In the genomic region with DNA sequence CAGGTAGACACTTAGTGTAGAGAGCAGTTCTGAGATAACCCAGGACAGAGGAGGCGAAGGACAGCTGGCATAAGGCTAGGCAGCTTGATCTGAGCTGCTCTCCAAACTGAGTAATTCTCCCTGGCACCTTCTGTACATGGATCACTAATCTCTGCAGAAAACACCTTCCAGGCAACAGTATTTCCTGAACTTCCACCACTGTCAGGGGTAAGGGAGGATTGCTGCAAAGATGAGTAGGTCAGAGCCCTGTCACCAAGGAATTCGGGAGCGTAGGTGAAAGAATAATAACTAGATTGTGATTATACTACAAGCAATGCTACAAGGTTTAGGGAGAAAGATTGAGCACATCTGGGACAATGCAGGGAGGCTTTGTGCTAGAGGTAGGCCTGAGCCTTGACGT, we compare ENCODE assay signal across 12 cellular contexts. TPM values are rescaled to one million over a fixed set of nuclear protein-coding genes. Genes with fewer than 3 reads are reported as not detected.
DNase-seq lines count a peak whose midpoint lies in the region; ATAC-seq and TF ChIP-seq lines count a peak whose summit lies in the region.
"Had no signal": no experiment of that assay in that cellular context is flagged by ENCODE, and none has a peak within 500 bp of the region (broad histone marks: within the 10 kb centered on the region; RNA-seq: fewer than 3 reads in every experiment).

No MANE protein-coding gene starts in this region.

- peaks cover 22% of the 10 kb centered on the region for H3K4me1 Mint-ChIP-seq in stimulated activated naive CD8-positive, alpha-beta T cell treated with anti-CD3 and anti-CD28 coated beads, Interleukin-15, amount 100 ng/mL, for 72 hours

- no peaks in the 10 kb centered on the region for H3K9me3 ChIP-seq in BLaER1 treated with 17β-estradiol and CSF1 and Interleukin-3, amounts not matched to agents 10 nM and 100 nM (replicated peaks in 1 of 11)
- no peaks in the 10 kb centered on the region for H3K9me3 ChIP-seq in OCI-LY1 (ENCODE audit: low read length)
- no peaks in the 10 kb centered on the region for H3K9me3 ChIP-seq in ovary

- no peak overlapping the region for H3K4me3 Mint-ChIP-seq in stimulated activated naive CD8-positive, alpha-beta T cell treated with anti-CD3 and anti-CD28 coated beads, Interleukin-15, amount 100 ng/mL, for 72 hours
- H3K4me3 Mint-ChIP-seq: activated T-helper 1 cell treated with anti-CD3 and anti-CD28 coated beads, Interleukin-12 subunit alpha, Interleukin-12 subunit beta, Interleukin-2, Interleukin-4 antibody, amounts not matched to agents 30 ng/mL and 10 ng/mL and 1 ng/mL, durations not matched to agents 14 hours and 24 hours and 36 hours; immature natural killer cell had no signal

- H3K36me3 Mint-ChIP-seq in activated naive CD4-positive, alpha-beta T cell treated with anti-CD3 and anti-CD28 coated beads, Interleukin-2, amount 50 U/mL, for 72 hours = peaks cover 6 to 7% of the 10 kb centered on the region in 2 donors

- peak overlapping the region; percentile 91 to 100 (median 96) for H3K4me2 ChIP-seq in BLaER1 treated with 17β-estradiol and CSF1 and Interleukin-3, amounts not matched to agents 10 nM and 100 nM
- H3K4me2 ChIP-seq in OCI-LY1 (ENCODE audit: low read length) = peak overlapping the region; percentile 86; the same call in 1 of the 2 replicates

- H3K4me3 ChIP-seq in BLaER1 treated with 17β-estradiol and CSF1 and Interleukin-3, amounts not matched to agents 10 nM and 100 nM = peak overlapping the region; percentile 83 to 98 (median 95); a peak in 18 of 20 replicates
- H3K4me3 ChIP-seq in OCI-LY1 (ENCODE audit: low read depth, low read length, poor library complexity, severe bottlenecking) = peak overlapping the region; percentile 87
- peak overlapping the region; percentile 84 for H3K4me3 ChIP-seq in epithelial cell of proximal tubule (ENCODE audit: low read depth, low read length)
- H3K4me3 ChIP-seq in ovary = peak overlapping the region; percentile 91

- no peaks in the 10 kb centered on the region for H3F3A ChIP-seq in OCI-LY1 (ENCODE audit: insufficient read depth, low read length)

- DNase-seq in epithelial cell of proximal tubule (ENCODE audit: low read depth) (no peak), ovary (no peak), NCI-H82 (lab: John Stamatoyannopoulos, UW) (no peak), SKM-1 treated with dmso at 0.1 percent for 144 hours (lab: John Stamatoyannopoulos, UW; ENCODE audit: unreplicated experiment) (no peak)
- DNase-seq in stimulated activated naive CD8-positive, alpha-beta T cell treated with anti-CD3 and anti-CD28 coated beads, Interleukin-15, amount 100 ng/mL, for 72 hours = no peak
- no peak for DNase-seq in activated naive CD4-positive, alpha-beta T cell treated with anti-CD3 and anti-CD28 coated beads, Interleukin-2, amount 50 U/mL, for 72 hours (ENCODE audit: low spot score in 2 of 2)
- DNase-seq: NCI-H1092 had no signal

- no peak for TF ChIP-seq EP300 in ovary (IDR thresholded peaks at IDR 0.05)

- no peaks in the 10 kb centered on the region for H3K9me2 ChIP-seq in OCI-LY1 (ENCODE audit: low read depth, low read length)

- H3K36me3 ChIP-seq in BLaER1 treated with 17β-estradiol and CSF1 and Interleukin-3, amounts not matched to agents 10 nM and 100 nM = peaks cover 12 to 56% (median 47%) of the 10 kb centered on the region in 11 experiments; a peak in 21 of 22 replicates
- peaks cover 25% of the 10 kb centered on the region; the same call in 1 of the 2 replicates for H3K36me3 ChIP-seq in OCI-LY1 (ENCODE audit: insufficient read depth, low read length)
- no peaks in the 10 kb centered on the region for H3K36me3 ChIP-seq in ovary

- intact Hi-C loops in ovary (cut with DNase I) = no loop called here

- no peak for ATAC-seq in stimulated activated naive CD8-positive, alpha-beta T cell treated with anti-CD3 and anti-CD28 coated beads, Interleukin-15, amount 100 ng/mL, for 72 hours
- no peak for ATAC-seq in activated naive CD4-positive, alpha-beta T cell treated with anti-CD3 and anti-CD28 coated beads, Interleukin-2, amount 50 U/mL, for 72 hours

- H3K27me3 ChIP-seq in BLaER1 treated with 17β-estradiol and CSF1 and Interleukin-3, amounts not matched to agents 10 nM and 100 nM = no peaks in the 10 kb centered on the region
- H3K27me3 ChIP-seq in OCI-LY1 (ENCODE audit: insufficient read depth, low read length) = no peaks in the 10 kb centered on the region
- no peaks in the 10 kb centered on the region for H3K27me3 ChIP-seq in ovary

- H4K20me1 ChIP-seq in BLaER1 treated with 17β-estradiol and CSF1 and Interleukin-3, amounts not matched to agents 10 nM and 100 nM = peaks cover 18 to 67% (median 60%) of the 10 kb centered on the region in 11 experiments; a peak in 20 of 22 replicates
- no peaks in the 10 kb centered on the region for H4K20me1 ChIP-seq in OCI-LY1 (ENCODE audit: insufficient read depth, low read length)

- no peaks in the 10 kb centered on the region for H3K9me3 Mint-ChIP-seq in stimulated activated naive CD8-positive, alpha-beta T cell treated with anti-CD3 and anti-CD28 coated beads, Interleukin-15, amount 100 ng/mL, for 72 hours
- H3K9me3 Mint-ChIP-seq in activated naive CD4-positive, alpha-beta T cell treated with anti-CD3 and anti-CD28 coated beads, Interleukin-2, amount 50 U/mL, for 72 hours = no peaks in the 10 kb centered on the region
- H3K9me3 Mint-ChIP-seq: activated T-helper 1 cell treated with anti-CD3 and anti-CD28 coated beads, Interleukin-12 subunit alpha, Interleukin-12 subunit beta, Interleukin-2, Interleukin-4 antibody, amounts not matched to agents 30 ng/mL and 10 ng/mL and 1 ng/mL, durations not matched to agents 14 hours and 24 hours and 36 hours; immature natural killer cell had no signal

- H3K27me3 Mint-ChIP-seq in stimulated activated naive CD8-positive, alpha-beta T cell treated with anti-CD3 and anti-CD28 coated beads, Interleukin-15, amount 100 ng/mL, for 72 hours = no peaks in the 10 kb centered on the region

- no peak overlapping the region for H2AFZ ChIP-seq in OCI-LY1 (ENCODE audit: low read length)

- H3K27ac ChIP-seq in BLaER1 treated with 17β-estradiol and CSF1 and Interleukin-3, amounts not matched to agents 10 nM and 100 nM = peak overlapping the region in 9 of 11 experiments; percentile 71 to 91 (median 87); a peak in 14 of 22 replicates
- H3K27ac ChIP-seq in OCI-LY1 (ENCODE audit: low read depth, low read length, poor library complexity, severe bottlenecking) = no peak overlapping the region
- no peak overlapping the region for H3K27ac ChIP-seq in ovary

- TF ChIP-seq POLR2A in ovary (IDR thresholded peaks at IDR 0.05) = no peak

- H3K27ac Mint-ChIP-seq in stimulated activated naive CD8-positive, alpha-beta T cell treated with anti-CD3 and anti-CD28 coated beads, Interleukin-15, amount 100 ng/mL, for 72 hours = no peak overlapping the region
- H3K27ac Mint-ChIP-seq in activated naive CD4-positive, alpha-beta T cell treated with anti-CD3 and anti-CD28 coated beads, Interleukin-2, amount 50 U/mL, for 72 hours = no peak overlapping the region
- H3K27ac Mint-ChIP-seq: activated T-helper 1 cell treated with anti-CD3 and anti-CD28 coated beads, Interleukin-12 subunit alpha, Interleukin-12 subunit beta, Interleukin-2, Interleukin-4 antibody, amounts not matched to agents 30 ng/mL and 10 ng/mL and 1 ng/mL, durations not matched to agents 14 hours and 24 hours and 36 hours; immature natural killer cell had no signal

- peaks cover 28% of the 10 kb centered on the region for H3K79me2 ChIP-seq in OCI-LY1 (ENCODE audit: insufficient read depth, low read length)

- 82 to 86% (median 83%) methylated on average over 4 of the region's 4 CpGs for WGBS in ovary, 3 donors

- peaks cover 31 to 60% (median 47%) of the 10 kb centered on the region in 10 experiments for H3K4me1 ChIP-seq in BLaER1 treated with 17β-estradiol and CSF1 and Interleukin-3, amounts not matched to agents 10 nM and 100 nM
- peaks cover 27% of the 10 kb centered on the region for H3K4me1 ChIP-seq in OCI-LY1 (ENCODE audit: insufficient read depth, low read length, severe bottlenecking)
- peaks cover 10% of the 10 kb centered on the region for H3K4me1 ChIP-seq in ovary (ENCODE audit: insufficient read depth)

- peak overlapping the region; percentile 86 to 94 (median 90); a peak in 18 of 22 replicates for H3K9ac ChIP-seq in BLaER1 treated with 17β-estradiol and CSF1 and Interleukin-3, amounts not matched to agents 10 nM and 100 nM
- peak overlapping the region; percentile 85; the same call in 1 of the 2 replicates for H3K9ac ChIP-seq in OCI-LY1 (ENCODE audit: low read length)

- TF ChIP-seq CTCF in OCI-LY1 (IDR thresholded peaks at IDR 0.05; ENCODE audit: low read length) (no peak), epithelial cell of proximal tubule (conservative IDR thresholded peaks at IDR 0.05; ENCODE audit: low read depth, low read length) (no peak), ovary (IDR thresholded peaks at IDR 0.05) (no peak)

RNA-seq across cellular contexts. Expression of a gene that starts 1.9 kb away (rescaled TPM):
- total RNA-seq in epithelial cell of proximal tubule (61.1 and 104 TPM in 2 replicates), ovary (100 to 1,000 TPM in 3 of 7 donors, 10 to 100 TPM in 4; 30.2 to 158 (median 97.3) TPM)
- polyA plus RNA-seq in ovary = 100 to 1,000 TPM in 1 of 2 donors, 10 to 100 TPM in 1; 72.6 to 129 TPM
- 100 to 1,000 TPM; 108 to 124 TPM for total RNA-seq in activated naive CD4-positive, alpha-beta T cell treated with anti-CD3 and anti-CD28 coated beads, Interleukin-2, amount 50 U/mL, for 72 hours

RNA-seq across cellular contexts. Expression of a gene that starts 41.1 kb away (rescaled TPM):
- total RNA-seq in epithelial cell of proximal tubule (not detected in 2 replicates), ovary (1 to 10 TPM; 1.1 to 6.5 (median 2.4) TPM)
- 1 to 10 TPM; 2.9 to 5.3 TPM for polyA plus RNA-seq in ovary
- not detected for total RNA-seq in activated naive CD4-positive, alpha-beta T cell treated with anti-CD3 and anti-CD28 coated beads, Interleukin-2, amount 50 U/mL, for 72 hours
- total RNA-seq: activated T-helper 1 cell treated with anti-CD3 and anti-CD28 coated beads, Interleukin-12 subunit alpha, Interleukin-12 subunit beta, Interleukin-2, Interleukin-4 antibody, amounts not matched to agents 30 ng/mL and 10 ng/mL and 1 ng/mL, durations not matched to agents 14 hours and 24 hours and 36 hours; pulmonary artery endothelial cell had no signal
- polyA plus RNA-seq: immature natural killer cell had no signal

RNA-seq across cellular contexts. Expression of a gene that starts 41.2 kb away (rescaled TPM):
- total RNA-seq in epithelial cell of proximal tubule = not detected in 2 replicates
- under 1 TPM in 2 of 7 donors, not detected in 5; 0.45 to 0.62 TPM for total RNA-seq in ovary
- under 1 TPM in 1 of 2 donors, not detected in 1; 0.82 TPM for polyA plus RNA-seq in ovary
- total RNA-seq in activated naive CD4-positive, alpha-beta T cell treated with anti-CD3 and anti-CD28 coated beads, Interleukin-2, amount 50 U/mL, for 72 hours = not detected
- total RNA-seq: activated T-helper 1 cell treated with anti-CD3 and anti-CD28 coated beads, Interleukin-12 subunit alpha, Interleukin-12 subunit beta, Interleukin-2, Interleukin-4 antibody, amounts not matched to agents 30 ng/mL and 10 ng/mL and 1 ng/mL, durations not matched to agents 14 hours and 24 hours and 36 hours; pulmonary artery endothelial cell had no signal
- polyA plus RNA-seq: immature natural killer cell had no signal

Comparison
In these comparisons a context has a peak if more than half of its experiments do, and no peak if none do; other contexts are left out.
1. H3K27ac ChIP-seq: peak in BLaER1 treated with 17β-estradiol and CSF1 and Interleukin-3, amounts not matched to agents 10 nM and 100 nM (9 of 11); none in OCI-LY1 (single experiment) and ovary (0 of 2).
2. Peak in every context shown above with its lines, with median percentiles within 50 percentile points of each other: H3K4me3 ChIP-seq.